ENCODE assay signal across 34 cellular contexts in the genomic region with DNA sequence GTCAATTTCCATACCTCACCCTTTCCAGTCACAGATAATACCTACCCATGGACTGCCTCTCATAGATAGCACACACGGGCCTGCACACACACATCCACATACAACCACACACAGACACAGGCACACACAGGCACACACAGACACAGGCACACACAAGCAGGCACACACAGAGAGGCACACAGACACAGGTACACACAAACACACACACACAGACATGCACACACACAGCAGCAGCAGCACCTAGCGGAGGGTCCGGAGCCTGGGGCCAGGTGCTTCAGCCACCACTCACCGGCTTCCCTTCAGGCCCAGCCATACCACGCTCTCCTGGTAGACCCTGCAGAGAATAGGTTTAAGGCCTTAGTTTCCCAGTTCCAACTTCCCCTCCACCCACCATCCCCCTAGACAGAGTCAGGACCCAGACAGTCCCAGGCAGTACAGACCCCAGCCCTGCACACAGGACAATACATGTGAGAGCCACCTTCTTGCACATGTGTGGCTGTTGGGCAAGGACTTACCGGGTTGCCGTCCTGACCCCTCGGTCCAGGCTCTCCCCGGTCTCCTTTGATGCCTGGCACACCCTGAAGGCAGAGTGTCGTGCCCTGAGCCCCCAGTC. TPM values are rescaled to one million over a fixed set of nuclear protein-coding genes. Genes with fewer than 3 reads are reported as not detected.
"Had no signal": no experiment of that assay in that cellular context is flagged by ENCODE, and none has a peak within 500 bp of the region (broad histone marks: within the 10 kb centered on the region; RNA-seq: fewer than 3 reads in every experiment).

No MANE protein-coding gene starts in this region.

- H3K4me3 Mint-ChIP-seq: dendritic cell treated with granulocyte-macrophage colony-stimulating factor and Interleukin-4, amounts not matched to agents 40 ng/mL and 50 ng/mL, for 4 days; endodermal cell; memory B cell; mesothelial cell of epicardium; naive B cell; natural killer cell treated with Interleukin-12 subunit alpha and Interleukin-12 subunit beta and Interleukin-15 and Interleukin-18, amount 100 ng/mL, for 72 hours; neural crest cell; stimulated activated effector memory CD8-positive, alpha-beta T cell treated with anti-CD3 and anti-CD28 coated beads, Interleukin-12 subunit alpha, Interleukin-12 subunit beta, amount 100 ng/mL, for 72 hours had no signal

- H3K4me1 Mint-ChIP-seq: endodermal cell; memory B cell; mesothelial cell of epicardium; naive B cell; neural crest cell; stimulated activated effector memory CD8-positive, alpha-beta T cell treated with anti-CD3 and anti-CD28 coated beads, Interleukin-12 subunit alpha, Interleukin-12 subunit beta, amount 100 ng/mL, for 72 hours had no signal

- ATAC-seq: esophagus mucosa; gastrocnemius medialis; left lobe of liver; mucosa of descending colon; stimulated activated effector memory CD8-positive, alpha-beta T cell treated with anti-CD3 and anti-CD28 coated beads, Interleukin-12 subunit alpha, Interleukin-12 subunit beta, amount 100 ng/mL, for 72 hours had no signal

- H3K27me3 Mint-ChIP-seq: memory B cell; naive B cell; natural killer cell treated with Interleukin-12 subunit alpha and Interleukin-12 subunit beta and Interleukin-15 and Interleukin-18, amount 100 ng/mL, for 72 hours had no signal

- H3K36me3 Mint-ChIP-seq: memory B cell; mesothelial cell of epicardium; naive B cell; natural killer cell treated with Interleukin-12 subunit alpha and Interleukin-12 subunit beta and Interleukin-15 and Interleukin-18, amount 100 ng/mL, for 72 hours; stimulated activated effector memory CD8-positive, alpha-beta T cell treated with anti-CD3 and anti-CD28 coated beads, Interleukin-12 subunit alpha, Interleukin-12 subunit beta, amount 100 ng/mL, for 72 hours had no signal

- H3K27ac Mint-ChIP-seq: dendritic cell treated with granulocyte-macrophage colony-stimulating factor and Interleukin-4, amounts not matched to agents 40 ng/mL and 50 ng/mL, for 4 days; endodermal cell; memory B cell; mesothelial cell of epicardium; naive B cell; natural killer cell treated with Interleukin-12 subunit alpha and Interleukin-12 subunit beta and Interleukin-15 and Interleukin-18, amount 100 ng/mL, for 72 hours; stimulated activated effector memory CD8-positive, alpha-beta T cell treated with anti-CD3 and anti-CD28 coated beads, Interleukin-12 subunit alpha, Interleukin-12 subunit beta, amount 100 ng/mL, for 72 hours had no signal

- FAIRE-seq: kidney had no signal

- DNase-seq: effector CD8-positive, alpha-beta T cell; endodermal cell; foreskin fibroblast; gastrocnemius medialis; head of caudate nucleus; kidney; mucosa of descending colon; naive B cell; nucleus accumbens; sigmoid colon; stimulated activated CD4-positive, alpha-beta T cell treated with anti-CD3 and anti-CD28 coated beads, Interleukin-2, amount 100 ng/mL, for 24 hours; stimulated activated CD4-positive, alpha-beta T cell treated with anti-CD3 and anti-CD28 coated beads, Interleukin-4, amount 100 ng/mL, for 24 hours; stimulated activated naive CD4-positive, alpha-beta T cell treated with Interleukin-2 at 50 U/mL for 16 hours; stomach; thyroid gland; trophoblast cell had no signal

- H3K9me3 Mint-ChIP-seq: dendritic cell treated with granulocyte-macrophage colony-stimulating factor and Interleukin-4, amounts not matched to agents 40 ng/mL and 50 ng/mL, for 4 days; endodermal cell; memory B cell; mesothelial cell of epicardium; naive B cell; natural killer cell treated with Interleukin-12 subunit alpha and Interleukin-12 subunit beta and Interleukin-15 and Interleukin-18, amount 100 ng/mL, for 72 hours; neural crest cell; stimulated activated effector memory CD8-positive, alpha-beta T cell treated with anti-CD3 and anti-CD28 coated beads, Interleukin-12 subunit alpha, Interleukin-12 subunit beta, amount 100 ng/mL, for 72 hours had no signal

RNA-seq across cellular contexts. Expression of gene UCN2, which starts 10.5 kb away (rescaled TPM):
- total RNA-seq: endodermal cell; gastrocnemius medialis; kidney; left lobe of liver; natural killer cell treated with Interleukin-12 subunit alpha and Interleukin-12 subunit beta and Interleukin-15 and Interleukin-18, amount 100 ng/mL, for 72 hours; right atrium auricular region; sigmoid colon; skeletal muscle tissue; subcutaneous adipose tissue; temporal lobe; thyroid gland had no signal

RNA-seq across cellular contexts. Expression of gene TMEM89, which starts 47.5 kb away (rescaled TPM):
- total RNA-seq: esophagus mucosa; gastrocnemius medialis; glomerular endothelial cell; kidney; left lobe of liver; liver; lung; mesothelial cell of epicardium; natural killer cell treated with Interleukin-12 subunit alpha and Interleukin-12 subunit beta and Interleukin-15 and Interleukin-18, amount 100 ng/mL, for 72 hours; osteocyte; right atrium auricular region; sigmoid colon; skeletal muscle tissue; stomach; subcutaneous adipose tissue; temporal lobe; thyroid gland; ureter; vagina had no signal
